Comparison of ENCODE assay signal across 22 cellular contexts in the genomic region with DNA sequence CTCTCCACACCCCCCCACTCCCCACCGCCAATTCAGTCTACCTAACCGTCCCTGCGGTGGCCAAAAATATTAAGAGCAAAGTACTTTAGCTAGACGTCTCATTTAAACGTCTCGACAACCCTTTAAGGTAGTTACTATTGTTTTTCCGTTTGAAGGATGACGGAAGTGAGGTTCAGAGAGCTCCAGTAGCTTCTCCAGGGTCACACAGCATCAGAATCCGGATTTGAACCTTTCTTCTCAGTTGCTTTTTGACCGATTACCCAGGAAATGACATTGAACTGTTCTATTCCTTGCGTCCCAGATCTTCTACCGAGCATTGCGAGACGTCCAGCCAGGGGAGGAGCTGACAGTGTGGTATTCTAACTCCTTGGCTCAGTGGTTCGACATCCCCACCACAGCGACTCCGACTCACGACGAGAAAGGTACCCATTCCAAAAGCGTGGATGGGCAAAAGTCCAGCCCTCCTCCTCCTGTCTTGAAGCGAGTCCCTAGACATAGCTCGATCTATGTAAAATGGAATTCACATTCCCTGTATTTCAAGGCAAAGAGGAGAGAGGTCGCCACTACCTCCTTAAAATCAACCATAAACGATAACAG. TPM values are rescaled to one million over a fixed set of nuclear protein-coding genes. Genes with fewer than 3 reads are reported as not detected.
"Had no signal": no experiment of that assay in that cellular context is flagged by ENCODE, and none has a peak within 500 bp of the region (broad histone marks: within the 10 kb centered on the region; RNA-seq: fewer than 3 reads in every experiment).

No MANE protein-coding gene starts in this region.

- H3K4me3 Mint-ChIP-seq: activated CD4-positive, alpha-beta memory T cell treated with anti-CD3 and anti-CD28 coated beads for 36 hours; activated T-cell treated with anti-CD3 and anti-CD28 coated beads, Interleukin-2, amount 50 U/mL, for 24 hours; dendritic cell treated with granulocyte-macrophage colony-stimulating factor and Interleukin-4, amounts not matched to agents 40 ng/mL and 50 ng/mL, for 4 days; stimulated activated memory B cell treated with anti-CD40 and anti-IgM and Interleukin-4, amounts not matched to agents 10 μg/mL and 1 μg/mL and 100 μg/mL, for 72 hours had no signal

- H3K4me3 ChIP-seq: heart left ventricle, lower lobe of right lung, pancreas, SJCRH30 had no signal

- H3K36me3 Mint-ChIP-seq: stimulated activated memory B cell treated with anti-CD40 and anti-IgM and Interleukin-4, amounts not matched to agents 10 μg/mL and 1 μg/mL and 100 μg/mL, for 72 hours had no signal

- ATAC-seq: heart left ventricle; left colon; lower lobe of right lung; pancreas; stimulated activated memory B cell treated with anti-CD40 and anti-IgM and Interleukin-4, amounts not matched to agents 10 μg/mL and 1 μg/mL and 100 μg/mL, for 72 hours had no signal

- H3K27me3 ChIP-seq: SJCRH30 had no signal

- H3K36me3 ChIP-seq: breast epithelium, heart left ventricle, lower lobe of right lung, pancreas, SJCRH30 had no signal

- DNase-seq: activated CD4-positive, alpha-beta memory T cell treated with anti-CD3 and anti-CD28 coated beads for 36 hours; activated CD4-positive, alpha-beta T cell treated with anti-CD3 and anti-CD28 coated beads for 1 hour; activated effector memory CD4-positive, alpha-beta T cell treated with Interleukin-2 at 50 U/mL for 16 hours; activated T-cell treated with anti-CD3 and anti-CD28 coated beads, Interleukin-2, amount 50 U/mL, for 24 hours; aorta; cerebellar nuclear complex; effector memory CD4-positive, alpha-beta T cell; foreskin melanocyte; heart left ventricle; left colon; lower lobe of right lung; SJCRH30; stimulated activated CD4-positive, alpha-beta T cell treated with anti-CD3 and anti-CD28 coated beads, Interleukin-2, amount 100 ng/mL, for 48 hours; T1000; trophoblast cell had no signal

- H3K27ac Mint-ChIP-seq: activated T-cell treated with anti-CD3 and anti-CD28 coated beads, Interleukin-2, amount 50 U/mL, for 24 hours; dendritic cell treated with granulocyte-macrophage colony-stimulating factor and Interleukin-4, amounts not matched to agents 40 ng/mL and 50 ng/mL, for 4 days; stimulated activated memory B cell treated with anti-CD40 and anti-IgM and Interleukin-4, amounts not matched to agents 10 μg/mL and 1 μg/mL and 100 μg/mL, for 72 hours had no signal

- H3K4me1 ChIP-seq: SJCRH30 had no signal

- H3K27ac ChIP-seq: breast epithelium, epithelial cell of prostate, heart left ventricle, lower lobe of right lung, pancreas, SJCRH30 had no signal

- H3K9me3 Mint-ChIP-seq: activated CD4-positive, alpha-beta memory T cell treated with anti-CD3 and anti-CD28 coated beads for 36 hours; dendritic cell treated with granulocyte-macrophage colony-stimulating factor and Interleukin-4, amounts not matched to agents 40 ng/mL and 50 ng/mL, for 4 days; stimulated activated memory B cell treated with anti-CD40 and anti-IgM and Interleukin-4, amounts not matched to agents 10 μg/mL and 1 μg/mL and 100 μg/mL, for 72 hours had no signal

- H3K9me3 ChIP-seq: breast epithelium, heart left ventricle, lower lobe of right lung, pancreas, SJCRH30 had no signal

RNA-seq across cellular contexts. Expression of gene PRDM13, which starts 2.4 kb away (rescaled TPM):
- total RNA-seq: activated CD4-positive, alpha-beta memory T cell treated with anti-CD3 and anti-CD28 coated beads for 36 hours; aorta; breast epithelium; fibroblast of lung; heart left ventricle; left colon; lower lobe of right lung; myocyte; SJCRH30 had no signal
- polyA plus RNA-seq: aorta, fibroblast of lung, heart left ventricle, pancreas had no signal
